ENCODE assay signal across 13 cellular contexts in genomic region chr3:8504611-8504973, GRCh38. TPM values are rescaled to one million over a fixed set of nuclear protein-coding genes. Genes with fewer than 3 reads are reported as not detected.
DNase-seq lines count a peak whose midpoint lies in the region; TF ChIP-seq lines count a peak whose summit lies in the region.
"Had no signal": no experiment of that assay in that cellular context is flagged by ENCODE, and none has a peak within 500 bp of the region (broad histone marks: within the 10 kb centered on the region; RNA-seq: fewer than 3 reads in every experiment).

No MANE protein-coding gene starts in this region.

- H3K4me1 ChIP-seq in tibial nerve = peaks cover 0 to 73% (median 7%) of the 10 kb centered on the region in 4 donors

- TF ChIP-seq POLR2A in tibial nerve (IDR thresholded peaks at IDR 0.05) = no peak

- peak overlapping the region in 3 of 4 donors; percentile 57 to 85 (median 80) for H3K27ac ChIP-seq in tibial nerve

- no peaks in the 10 kb centered on the region for H3K36me3 Mint-ChIP-seq in activated T-cell treated with anti-CD3 and anti-CD28 coated beads, Interleukin-2, amount 50 U/mL, for 24 hours (ENCODE audit: low read depth)
- H3K36me3 Mint-ChIP-seq in nephron (ENCODE audit: low read depth) = peaks cover 15% of the 10 kb centered on the region
- H3K36me3 Mint-ChIP-seq: activated naive CD4-positive, alpha-beta T cell treated with anti-CD3 and anti-CD28 coated beads, Interleukin-2, amount 10 ng/mL, durations not matched to agents 7 days and 5 days had no signal

- no peak for TF ChIP-seq CTCF in cardiac fibroblast (IDR thresholded peaks at IDR 0.05; ENCODE audit: low read depth, low read length)
- TF ChIP-seq CTCF in nephron (IDR thresholded peaks at IDR 0.05; ENCODE audit: unreplicated experiment in 3 of 3) = no peak
- no peak for TF ChIP-seq CTCF in tibial nerve (IDR thresholded peaks at IDR 0.05)

- H3K9me3 Mint-ChIP-seq in activated T-cell treated with anti-CD3 and anti-CD28 coated beads, Interleukin-2, amount 50 U/mL, for 24 hours = no peaks in the 10 kb centered on the region
- H3K9me3 Mint-ChIP-seq in nephron = no peaks in the 10 kb centered on the region
- H3K9me3 Mint-ChIP-seq: activated naive CD4-positive, alpha-beta T cell treated with anti-CD3 and anti-CD28 coated beads, Interleukin-2, amount 10 ng/mL, durations not matched to agents 7 days and 5 days had no signal

- peak overlapping the region; percentile 56 for H3K27ac Mint-ChIP-seq in activated T-cell treated with anti-CD3 and anti-CD28 coated beads, Interleukin-2, amount 50 U/mL, for 24 hours
- peak overlapping the region; percentile 86 to 90 (median 87) for H3K27ac Mint-ChIP-seq in nephron
- H3K27ac Mint-ChIP-seq: activated naive CD4-positive, alpha-beta T cell treated with anti-CD3 and anti-CD28 coated beads, Interleukin-2, amount 10 ng/mL, durations not matched to agents 7 days and 5 days had no signal

- no peaks in the 10 kb centered on the region for H3K27me3 ChIP-seq in tibial nerve

- H3K4me1 Mint-ChIP-seq in activated T-cell treated with anti-CD3 and anti-CD28 coated beads, Interleukin-2, amount 50 U/mL, for 24 hours (ENCODE audit: low read depth) = peaks cover 21% of the 10 kb centered on the region
- peaks cover 90% of the 10 kb centered on the region for H3K4me1 Mint-ChIP-seq in nephron

- no peaks in the 10 kb centered on the region for H3K36me3 ChIP-seq in tibial nerve

- H3K4me3 Mint-ChIP-seq in activated T-cell treated with anti-CD3 and anti-CD28 coated beads, Interleukin-2, amount 50 U/mL, for 24 hours = no peak overlapping the region
- H3K4me3 Mint-ChIP-seq in nephron = peak overlapping the region in 2 of 3 experiments; percentile 40 to 87
- H3K4me3 Mint-ChIP-seq: activated naive CD4-positive, alpha-beta T cell treated with anti-CD3 and anti-CD28 coated beads, Interleukin-2, amount 10 ng/mL, durations not matched to agents 7 days and 5 days had no signal

- peak in 1 of 2 donors; percentile 57 for TF ChIP-seq EP300 in tibial nerve (IDR thresholded peaks at IDR 0.05)

- H3K9me3 ChIP-seq in tibial nerve = no peaks in the 10 kb centered on the region

- DNase-seq in activated T-cell treated with anti-CD3 and anti-CD28 coated beads, Interleukin-2, amount 50 U/mL, for 24 hours = no peak
- DNase-seq in activated T-cell treated with anti-CD3 and anti-CD28 coated beads for 4 hours (no peak), cardiac fibroblast (ENCODE audit: low read depth in 2 of 2) (no peak), tibial nerve (ENCODE audit: low spot score in 2 of 2) (no peak), cerebellum (ENCODE audit: low spot score) (no peak), occipital lobe (lab: John Stamatoyannopoulos, UW) (no peak), OCI-M1 (lab: John Stamatoyannopoulos, UW) (no peak)
- DNase-seq: ACHN; activated CD4-positive, alpha-beta T cell treated with anti-CD3 and anti-CD28 coated beads, Interleukin-2, amount 50 U/mL, for 4 hours; activated naive CD4-positive, alpha-beta T cell treated with anti-CD3 and anti-CD28 coated beads, Interleukin-2, amount 10 ng/mL, durations not matched to agents 7 days and 5 days; glutamatergic neuron; GOT3 had no signal

- 21 to 40% methylated on average over 4 of the region's 4 CpGs for WGBS in tibial nerve, 2 donors

- H3K4me3 ChIP-seq in cardiac fibroblast (replicated peaks in 1 of 2; ENCODE audit: low read depth in 2 of 2, low read length in 2 of 2) = peak overlapping the region; percentile 54 to 60
- H3K4me3 ChIP-seq in tibial nerve = peak overlapping the region in 1 of 4 donors; percentile 42

- peaks cover 34% of the 10 kb centered on the region for H3K27me3 Mint-ChIP-seq in activated T-cell treated with anti-CD3 and anti-CD28 coated beads, Interleukin-2, amount 50 U/mL, for 24 hours
- peaks cover 7% of the 10 kb centered on the region for H3K27me3 Mint-ChIP-seq in nephron (ENCODE audit: low read depth)

RNA-seq across cellular contexts. Expression of gene LMCD1, which starts 3.0 kb away (rescaled TPM):
- total RNA-seq in tibial nerve = 100 to 1,000 TPM in 1 of 4 donors, 10 to 100 TPM in 3; 81.2 to 147 (median 92.9) TPM
- 3.4 TPM for total RNA-seq in cerebellum
- 2.2 TPM for total RNA-seq in occipital lobe

Comparison
In these comparisons a context has a peak if more than half of its experiments do, and no peak if none do; other contexts are left out.
1. RNA of gene LMCD1, which starts 3.0 kb away (total RNA-seq): 81.2 to 147 TPM in tibial nerve; 3.4 TPM in cerebellum (single experiment) and 2.2 TPM in occipital lobe (single experiment); every median in the first group is over 10 times any median in the second.